8 cellular contexts compared by ENCODE assay signal in the genomic region with DNA sequence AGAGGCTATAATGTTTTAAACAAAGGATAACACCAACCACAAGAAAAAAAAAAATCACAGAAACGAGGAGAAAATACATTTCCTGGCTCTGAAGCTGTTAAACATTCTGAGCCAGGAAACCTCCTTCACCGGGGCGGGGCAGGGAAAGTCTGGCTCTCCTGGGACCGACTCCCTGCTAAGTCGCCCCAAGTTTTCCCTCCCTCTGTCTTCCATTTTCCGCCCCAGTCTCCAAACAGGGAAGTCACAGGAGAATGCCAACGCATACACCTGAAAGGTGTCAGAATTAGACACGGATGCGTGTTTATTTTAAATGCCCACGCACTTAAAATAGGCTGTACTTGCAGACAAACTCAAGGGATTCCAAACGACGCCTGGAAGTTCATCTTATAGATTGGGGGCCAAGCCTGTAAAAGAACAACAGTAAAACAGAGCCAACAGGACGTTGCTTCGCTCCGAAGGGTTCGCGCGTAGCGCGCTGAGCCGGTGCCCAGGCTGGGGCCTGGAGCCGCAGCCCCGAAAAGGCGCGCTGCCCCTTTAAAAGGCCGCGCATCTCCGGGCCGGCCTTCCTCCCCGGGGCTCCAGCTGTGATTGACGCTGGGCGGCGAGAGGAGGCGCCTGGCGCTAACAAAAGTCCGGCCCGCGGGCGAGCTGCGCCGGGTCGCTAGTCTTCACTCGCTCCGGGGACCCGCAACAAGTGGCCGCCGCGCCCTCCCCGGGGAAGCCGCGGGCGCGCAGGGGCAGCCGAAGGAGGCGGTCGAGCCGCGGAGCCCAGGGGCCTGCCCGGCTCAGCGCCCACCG. TPM values are rescaled to one million over a fixed set of nuclear protein-coding genes. Genes with fewer than 3 reads are reported as not detected.
A peak's percentile ranks its signal among the peaks of the same experiment; 100 is the strongest.
DNase-seq lines count a peak whose midpoint lies in the region; ATAC-seq and TF ChIP-seq lines count a peak whose summit lies in the region.

A gene (plus strand): TSS at position 653 of the 798 bp plus-strand sequence.

- TF ChIP-seq CTCF in AG09309 (IDR thresholded peaks at IDR 0.05; ENCODE audit: control insufficient read depth, insufficient read depth, low read depth, low read length, missing control alignments) (peak; percentile 29), HFF-Myc (IDR thresholded peaks at IDR 0.05; ENCODE audit: low read depth, low read length, missing control alignments) (no peak), omental fat pad (IDR thresholded peaks at IDR 0.05) (no peak)

- DNase-seq in AG09309 (ENCODE audit: low read depth) (no peak), HFF-Myc (ENCODE audit: extremely low read depth, low read depth) (no peak), T1000 (lab: John Stamatoyannopoulos, UW) (peak; percentile 42), head of caudate nucleus (peak; percentile 57 to 93 (median 84)), omental fat pad (ENCODE audit: low spot score) (peak; percentile 29), AML-193 (lab: John Stamatoyannopoulos, UW) (no peak)
- no peak for DNase-seq in stimulated activated CD4-positive, alpha-beta T cell treated with anti-CD3 and anti-CD28 coated beads, Interleukin-4, amount 100 ng/mL, for 1 hour

- intact Hi-C loops in head of caudate nucleus (cut with DNase I): loop anchor here (5.0 kb wide), 1 partner anchor 293 kb away; no protein-coding TSS in a partner anchor

- ATAC-seq in omental fat pad (ENCODE audit: low FRiP score) (peak; percentile 82), GM19452 (IDR thresholded peaks at IDR 0.05; ENCODE audit: unreplicated experiment) (no peak)

- peak within 1 kb of the TSS; percentile 75 for H3K4me3 ChIP-seq in AG09309 (ENCODE audit: control insufficient read depth, low read depth, low read length)
- H3K4me3 ChIP-seq in HFF-Myc (replicated peaks; ENCODE audit: low read depth, low read length): peak within 1 kb of the TSS; percentile 79

RNA-seq across cellular contexts. Expression of the gene that starts here (rescaled TPM):
- 10 to 100 TPM in 3 of 4 donors, 1 to 10 TPM in 1; 9.1 to 47.1 (median 17.1) TPM for total RNA-seq in omental fat pad

Comparison
In these comparisons a context has a peak if more than half of its experiments do, and no peak if none do; other contexts are left out.
1. DNase-seq: peak in T1000 (single experiment), head of caudate nucleus (42 of 42) and omental fat pad (single experiment); none in AG09309 (single experiment), HFF-Myc (single experiment), stimulated activated CD4-positive, alpha-beta T cell treated with anti-CD3 and anti-CD28 coated beads, Interleukin-4, amount 100 ng/mL, for 1 hour (single experiment) and AML-193 (0 of 2).